ENCODE assay signal across 27 cellular contexts in the genomic region with DNA sequence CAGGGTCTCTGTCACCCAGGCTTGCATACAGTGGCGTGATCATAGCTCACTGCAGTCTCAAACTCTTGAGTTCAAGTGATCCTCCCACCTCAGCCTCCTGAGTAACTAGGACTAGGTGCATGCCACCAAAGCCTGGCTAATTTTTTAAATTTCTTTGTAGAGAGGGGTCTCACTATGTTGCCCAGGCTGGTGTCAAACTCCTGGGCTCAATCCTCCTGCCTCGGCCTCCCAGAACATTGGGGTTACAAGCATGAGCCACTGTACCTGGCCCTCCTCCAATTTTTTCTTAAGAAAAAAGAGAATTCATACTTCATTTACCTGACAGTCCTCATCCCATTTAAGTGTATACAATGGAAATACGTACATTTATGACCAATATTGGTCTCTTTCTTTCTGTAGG.
"Had no signal": no experiment of that assay in that cellular context is flagged by ENCODE, and none has a peak within 500 bp of the region (broad histone marks: within the 10 kb centered on the region; RNA-seq: fewer than 3 reads in every experiment).

No MANE protein-coding gene starts in this region.

- H3K27me3 Mint-ChIP-seq: naive thymus-derived CD8-positive, alpha-beta T cell; progenitor cell of endocrine pancreas; type B pancreatic cell had no signal

- DNase-seq: dorsolateral prefrontal cortex; effector CD4-positive, alpha-beta T cell; foreskin fibroblast; gastrocnemius medialis; heart left ventricle; hypothalamus; immature natural killer cell; islet precursor cell; kidney glomerular epithelial cell; left colon; left ventricle myocardium superior; lower lobe of right lung; naive thymus-derived CD8-positive, alpha-beta T cell; stimulated activated CD4-positive, alpha-beta T cell treated with anti-CD3 and anti-CD28 coated beads, Interleukin-12 subunit alpha, Interleukin-12 subunit beta, amount 100 ng/mL, for 4 hours; stimulated activated CD4-positive, alpha-beta T cell treated with anti-CD3 and anti-CD28 coated beads, Interleukin-1b, Interleukin-23, amount 100 ng/mL, for 48 hours; stimulated activated CD4-positive, alpha-beta T cell treated with anti-CD3 and anti-CD28 coated beads, Interleukin-4, amount 100 ng/mL, for 1 hour; stimulated activated CD8-positive, alpha-beta memory T cell treated with anti-CD3 and anti-CD28 coated beads, Interleukin-4, amount 100 ng/mL, for 48 hours; stimulated activated naive CD4-positive, alpha-beta T cell; stomach; thyroid gland had no signal

- H3K9me3 Mint-ChIP-seq: immature natural killer cell had no signal

- H3K27ac ChIP-seq: dorsolateral prefrontal cortex, lower lobe of right lung, parathyroid adenoma, stomach had no signal

- H3K9me3 ChIP-seq: gastrocnemius medialis, heart left ventricle, lower lobe of right lung, stomach, thyroid gland had no signal

- H2AFZ ChIP-seq: parathyroid adenoma had no signal

- H3K4me3 Mint-ChIP-seq: immature natural killer cell; naive thymus-derived CD8-positive, alpha-beta T cell; neural crest cell; type B pancreatic cell had no signal

- H3K4me1 ChIP-seq: lower lobe of right lung, parathyroid adenoma, stomach had no signal

- ATAC-seq: gastrocnemius medialis; heart left ventricle; left colon; left ventricle myocardium superior; lower lobe of right lung; naive thymus-derived CD8-positive, alpha-beta T cell; sciatic nerve had no signal

- H3K4me3 ChIP-seq: dorsolateral prefrontal cortex, gastrocnemius medialis, lower lobe of right lung, smooth muscle cell, stomach, thyroid gland had no signal

- FAIRE-seq: colon had no signal

- H3K36me3 ChIP-seq: gastrocnemius medialis, lower lobe of right lung, stomach, thyroid gland had no signal

- H3K9ac ChIP-seq: parathyroid adenoma had no signal

- H3K27ac Mint-ChIP-seq: immature natural killer cell; naive thymus-derived CD8-positive, alpha-beta T cell; progenitor cell of endocrine pancreas; type B pancreatic cell had no signal

- H3K79me2 ChIP-seq: parathyroid adenoma had no signal

- H3K27me3 ChIP-seq: dorsolateral prefrontal cortex, gastrocnemius medialis, heart left ventricle, stomach, thyroid gland had no signal

- H3K4me2 ChIP-seq: smooth muscle cell had no signal
